1 cellular context compared by ENCODE assay signal in the genomic region with DNA sequence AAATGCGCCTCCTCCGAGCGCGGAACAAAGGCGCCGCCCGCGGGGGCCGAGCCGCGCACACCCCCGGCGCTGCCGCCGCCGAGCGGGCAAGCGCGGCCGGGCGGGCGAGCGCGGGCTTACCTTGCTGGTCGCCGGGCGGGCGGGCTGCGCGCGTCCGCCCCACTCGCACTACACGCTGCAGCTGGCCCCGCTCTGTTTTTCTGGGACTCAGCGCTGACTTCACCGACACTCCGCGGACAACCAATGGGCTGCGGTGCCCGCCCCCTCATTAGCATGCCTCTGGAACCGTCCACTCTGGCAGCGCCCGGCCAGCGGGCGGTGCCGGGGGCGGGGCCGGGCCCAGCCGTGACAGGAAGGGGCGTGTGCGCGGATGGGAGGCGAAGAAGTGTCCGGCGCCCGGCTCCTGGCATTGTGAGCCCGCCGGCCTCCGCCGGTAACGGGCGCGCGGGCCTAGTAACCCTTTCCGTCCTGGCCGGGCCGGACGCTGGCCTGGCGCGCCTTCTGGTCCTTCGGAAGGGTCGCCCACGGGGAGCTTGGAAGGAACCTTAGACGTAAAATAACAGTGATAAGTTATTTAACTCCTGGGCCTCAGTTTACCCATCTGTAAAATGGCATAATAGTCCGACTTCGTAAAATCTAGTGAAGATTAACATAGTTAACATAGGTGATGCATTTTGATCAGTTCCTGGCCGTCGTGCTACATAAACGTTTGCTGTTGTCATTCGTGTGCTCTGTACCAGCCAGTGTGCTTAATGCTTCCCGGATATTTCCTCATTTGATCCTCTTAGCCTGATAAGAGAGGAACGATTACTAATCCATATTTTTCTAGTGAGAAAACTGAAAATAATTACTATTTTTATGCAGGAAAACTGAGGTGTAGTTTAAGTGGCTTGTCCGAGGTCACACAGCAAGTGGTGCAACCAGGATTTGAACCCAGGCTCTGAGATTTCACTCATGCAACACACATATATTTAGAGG.
A peak's percentile ranks its signal among the peaks of the same experiment; 100 is the strongest.
TF ChIP-seq lines count a peak whose summit lies in the region.

A gene (minus strand): TSS at position 172 of the 978 bp plus-strand sequence. CDS start 120,236 bp downstream, outside the sequence.

TF ChIP-seq in WTC11, 78 proteins besides CTCF, POLR2A, EP300 and RAD21 (continued from another document):
- TF ChIP-seq, protein P1, sequence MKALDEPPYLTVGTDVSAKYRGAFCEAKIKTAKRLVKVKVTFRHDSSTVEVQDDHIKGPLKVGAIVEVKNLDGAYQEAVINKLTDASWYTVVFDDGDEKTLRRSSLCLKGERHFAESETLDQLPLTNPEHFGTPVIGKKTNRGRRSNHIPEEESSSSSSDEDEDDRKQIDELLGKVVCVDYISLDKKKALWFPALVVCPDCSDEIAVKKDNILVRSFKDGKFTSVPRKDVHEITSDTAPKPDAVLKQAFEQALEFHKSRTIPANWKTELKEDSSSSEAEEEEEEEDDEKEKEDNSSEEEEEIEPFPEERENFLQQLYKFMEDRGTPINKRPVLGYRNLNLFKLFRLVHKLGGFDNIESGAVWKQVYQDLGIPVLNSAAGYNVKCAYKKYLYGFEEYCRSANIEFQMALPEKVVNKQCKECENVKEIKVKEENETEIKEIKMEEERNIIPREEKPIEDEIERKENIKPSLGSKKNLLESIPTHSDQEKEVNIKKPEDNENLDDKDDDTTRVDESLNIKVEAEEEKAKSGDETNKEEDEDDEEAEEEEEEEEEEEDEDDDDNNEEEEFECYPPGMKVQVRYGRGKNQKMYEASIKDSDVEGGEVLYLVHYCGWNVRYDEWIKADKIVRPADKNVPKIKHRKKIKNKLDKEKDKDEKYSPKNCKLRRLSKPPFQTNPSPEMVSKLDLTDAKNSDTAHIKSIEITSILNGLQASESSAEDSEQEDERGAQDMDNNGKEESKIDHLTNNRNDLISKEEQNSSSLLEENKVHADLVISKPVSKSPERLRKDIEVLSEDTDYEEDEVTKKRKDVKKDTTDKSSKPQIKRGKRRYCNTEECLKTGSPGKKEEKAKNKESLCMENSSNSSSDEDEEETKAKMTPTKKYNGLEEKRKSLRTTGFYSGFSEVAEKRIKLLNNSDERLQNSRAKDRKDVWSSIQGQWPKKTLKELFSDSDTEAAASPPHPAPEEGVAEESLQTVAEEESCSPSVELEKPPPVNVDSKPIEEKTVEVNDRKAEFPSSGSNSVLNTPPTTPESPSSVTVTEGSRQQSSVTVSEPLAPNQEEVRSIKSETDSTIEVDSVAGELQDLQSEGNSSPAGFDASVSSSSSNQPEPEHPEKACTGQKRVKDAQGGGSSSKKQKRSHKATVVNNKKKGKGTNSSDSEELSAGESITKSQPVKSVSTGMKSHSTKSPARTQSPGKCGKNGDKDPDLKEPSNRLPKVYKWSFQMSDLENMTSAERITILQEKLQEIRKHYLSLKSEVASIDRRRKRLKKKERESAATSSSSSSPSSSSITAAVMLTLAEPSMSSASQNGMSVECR (CRISPR knock-in tag; IDR thresholded peaks at IDR 0.05; ENCODE audit: borderline replicate concordance): 0 out of 2 replicates have a peak, but pooled peaks have one; percentile 26
